Comparison of ENCODE assay signal across 1 cellular context in the genomic region with DNA sequence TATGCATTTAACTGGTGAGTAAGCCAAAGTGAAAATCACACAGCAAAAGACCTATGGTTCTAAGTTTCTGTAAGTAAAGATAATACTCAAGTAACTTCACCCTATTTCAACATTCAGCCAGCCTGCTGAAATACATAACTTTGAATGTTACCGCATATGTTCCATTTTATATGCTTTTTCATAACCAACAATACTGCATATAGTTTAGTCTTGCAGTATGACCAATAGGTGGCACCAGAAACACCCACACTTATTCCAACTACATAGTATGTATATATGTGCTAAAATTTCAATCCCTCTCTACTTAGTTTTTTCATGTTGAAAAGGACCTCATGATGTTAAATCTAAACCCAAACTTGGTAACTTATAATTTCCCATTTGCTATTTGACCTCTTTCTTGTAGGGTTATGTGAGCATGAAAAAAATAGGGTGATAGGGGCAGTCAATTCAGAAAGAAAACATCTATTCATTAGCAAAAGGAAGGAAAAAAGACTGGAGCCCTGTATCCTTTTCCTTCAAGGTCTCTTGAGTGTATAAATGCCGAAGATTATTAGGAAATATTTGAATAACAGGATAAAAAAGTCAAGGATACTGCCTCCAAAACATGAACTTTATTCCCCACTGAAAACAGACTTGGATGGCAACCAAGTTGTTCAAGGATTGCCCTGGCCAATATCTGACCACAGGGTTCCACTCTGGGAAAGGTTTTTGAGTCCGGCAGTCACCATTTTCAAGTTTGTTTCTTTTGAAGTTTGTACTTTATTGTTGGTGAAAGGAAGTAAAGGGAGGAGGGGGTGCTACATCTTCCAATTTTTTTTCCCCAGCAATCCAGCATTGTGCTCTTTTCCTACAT.
TF ChIP-seq lines count a peak whose summit lies in the region.

No MANE protein-coding gene starts in this region.

TF ChIP-seq in H1, 55 proteins besides CTCF, POLR2A, EP300 and RAD21:
- TF ChIP-seq ASH2L (IDR thresholded peaks at IDR 0.05; ENCODE audit: low read length) (no peak), MAFK (IDR thresholded peaks at IDR 0.05; ENCODE audit: low read depth, low read length) (no peak)
